ENCODE assay signal across 10 cellular contexts in genomic region chr15:63380828-63381282, GRCh38. TPM values are rescaled to one million over a fixed set of nuclear protein-coding genes. Genes with fewer than 3 reads are reported as not detected.
DNase-seq lines count a peak whose midpoint lies in the region; ATAC-seq and TF ChIP-seq lines count a peak whose summit lies in the region.
"Had no signal": no experiment of that assay in that cellular context is flagged by ENCODE, and none has a peak within 500 bp of the region (broad histone marks: within the 10 kb centered on the region; RNA-seq: fewer than 3 reads in every experiment).

No MANE protein-coding gene starts in this region.

- intact Hi-C loops in A673 (cut with micrococcal nuclease; ENCODE audit: unreplicated experiment), result no loop called here
- intact Hi-C loops in dorsolateral prefrontal cortex (cut with DNase I), result no loop called here
- intact Hi-C loops in naive thymus-derived CD4-positive, alpha-beta T cell (cut with micrococcal nuclease), result no loop called here

- peaks cover 8% of the 10 kb centered on the region for H3K27me3 ChIP-seq in A673 (replicated peaks; ENCODE audit: insufficient read depth, low read depth, low read length, poor library complexity)
- H3K27me3 ChIP-seq in dorsolateral prefrontal cortex, result peaks cover 0 to 21% (median 0%) of the 10 kb centered on the region in 45 donors
- H3K27me3 ChIP-seq in naive thymus-derived CD4-positive, alpha-beta T cell (ENCODE audit: control insufficient read depth in 2 of 2, insufficient read depth in 2 of 2, low read length in 2 of 2), result no peaks in the 10 kb centered on the region
- no peaks in the 10 kb centered on the region for H3K27me3 ChIP-seq in WERI-Rb-1 (ENCODE audit: insufficient read depth, low read depth, severe bottlenecking)

- POLR2A ChIA-PET in A673 (lab: Charles Lee; ENCODE audit: low non-redundant PET), result no interaction called here
- POLR2A ChIA-PET in naive thymus-derived CD4-positive, alpha-beta T cell (lab: Charles Lee), result no interaction called here

- no peak for TF ChIP-seq RAD21 in Ishikawa (IDR thresholded peaks at IDR 0.05; ENCODE audit: low read depth)

- H3K27me3 Mint-ChIP-seq in naive thymus-derived CD4-positive, alpha-beta T cell, result peaks cover 51 to 70% (median 65%) of the 10 kb centered on the region in 5 donors

- CTCF ChIA-PET in A673 (lab: Charles Lee), result no interaction called here
- CTCF ChIA-PET in naive thymus-derived CD4-positive, alpha-beta T cell (lab: Charles Lee), result no interaction called here

- peak overlapping the region in 9 of 10 donors; percentile 34 to 80 (median 72) for H3K4me3 Mint-ChIP-seq in naive thymus-derived CD4-positive, alpha-beta T cell

- peaks cover 0 to 17% (median 12%) of the 10 kb centered on the region in 7 donors for H3K4me1 Mint-ChIP-seq in naive thymus-derived CD4-positive, alpha-beta T cell

- H3K36me3 ChIP-seq in A673 (ENCODE audit: insufficient read depth, low read length, poor library complexity, severe bottlenecking) (no peaks in the 10 kb centered on the region), WERI-Rb-1 (no peaks in the 10 kb centered on the region)
- H3K36me3 ChIP-seq in naive thymus-derived CD4-positive, alpha-beta T cell (ENCODE audit: control insufficient read depth in 2 of 3, insufficient read depth in 3 of 3, low read length in 3 of 3), result no peaks in the 10 kb centered on the region

- peaks cover 0 to 3% (median 0%) of the 10 kb centered on the region in 5 donors for H3K36me3 Mint-ChIP-seq in naive thymus-derived CD4-positive, alpha-beta T cell

- DNase-seq in A673 (ENCODE audit: low spot score) (no peak), dorsolateral prefrontal cortex (no peak), WERI-Rb-1 (no peak), ureter (ENCODE audit: low spot score) (no peak), SIG-M5 treated with dmso at 0.1 percent for 504 hours (lab: John Stamatoyannopoulos, UW; ENCODE audit: unreplicated experiment) (no peak), NAMALWA (ENCODE audit: low spot score) (no peak)
- no peak for DNase-seq in naive thymus-derived CD4-positive, alpha-beta T cell
- DNase-seq: DMS53; stimulated activated CD4-positive, alpha-beta T cell treated with anti-CD3 and anti-CD28 coated beads, Interleukin-2, amount 100 ng/mL, for 48 hours had no signal

- peak overlapping the region; percentile 34 for H3K4me3 ChIP-seq in A673 (ENCODE audit: low read depth, low read length, poor library complexity, severe bottlenecking)
- peak overlapping the region in 58 of 59 donors; percentile 25 to 72 (median 56) for H3K4me3 ChIP-seq in dorsolateral prefrontal cortex
- H3K4me3 ChIP-seq in naive thymus-derived CD4-positive, alpha-beta T cell (ENCODE audit: low read length), result no peak overlapping the region
- no peak overlapping the region for H3K4me3 ChIP-seq in WERI-Rb-1 (ENCODE audit: low read depth, low read length)

- no peak for TF ChIP-seq CTCF in A673 (conservative IDR thresholded peaks at IDR 0.05; ENCODE audit: low read depth, low read length)
- no peak for TF ChIP-seq CTCF in dorsolateral prefrontal cortex (IDR thresholded peaks at IDR 0.05 in 54 of 56, conservative IDR thresholded peaks at IDR 0.05 in 2 of 56; ENCODE audit: low read depth in 1 of 56, partially characterized antibody in 56 of 56)
- TF ChIP-seq CTCF in WERI-Rb-1 (IDR thresholded peaks at IDR 0.05; ENCODE audit: low read depth, low read length), result no peak

- no peaks in the 10 kb centered on the region for H3K9me3 ChIP-seq in A673 (ENCODE audit: low read depth, low read length, poor library complexity, severe bottlenecking)
- H3K9me3 ChIP-seq in naive thymus-derived CD4-positive, alpha-beta T cell (ENCODE audit: control insufficient read depth in 2 of 3, low read length in 3 of 3), result no peaks in the 10 kb centered on the region
- H3K9me3 ChIP-seq in WERI-Rb-1 (ENCODE audit: severe bottlenecking), result no peaks in the 10 kb centered on the region

- peaks cover 0 to 5% (median 0%) of the 10 kb centered on the region in 11 donors for H3K9me3 Mint-ChIP-seq in naive thymus-derived CD4-positive, alpha-beta T cell

- no peak for TF ChIP-seq EP300 in Ishikawa (IDR thresholded peaks at IDR 0.05; ENCODE audit: borderline replicate concordance)

- no peak overlapping the region for H3K27ac Mint-ChIP-seq in naive thymus-derived CD4-positive, alpha-beta T cell

- BruUV-seq in A673 (replicated peaks; lab: Mats Ljungman, UMichigan), result no TSS peak

- ATAC-seq in naive thymus-derived CD4-positive, alpha-beta T cell, result no peak

- no peak overlapping the region for H3K27ac ChIP-seq in A673 (ENCODE audit: low read depth, low read length, poor library complexity, severe bottlenecking)
- H3K27ac ChIP-seq in dorsolateral prefrontal cortex, result no peak overlapping the region
- H3K27ac ChIP-seq in naive thymus-derived CD4-positive, alpha-beta T cell (ENCODE audit: low read depth, low read length), result no peak overlapping the region
- H3K27ac ChIP-seq in WERI-Rb-1, result no peak overlapping the region

- H3K4me1 ChIP-seq in A673 (ENCODE audit: insufficient read depth, low read length, poor library complexity, severe bottlenecking), result peaks cover 10% of the 10 kb centered on the region
- no peaks in the 10 kb centered on the region for H3K4me1 ChIP-seq in naive thymus-derived CD4-positive, alpha-beta T cell (ENCODE audit: control insufficient read depth in 2 of 2, insufficient read depth in 2 of 2, low read length in 2 of 2)

TF ChIP-seq in Ishikawa, 13 proteins besides CTCF, POLR2A, EP300 and RAD21:
- TF ChIP-seq ZBTB7A (IDR thresholded peaks at IDR 0.05; ENCODE audit: low read depth) (0 out of 2 replicates have a peak, but pooled peaks have one; percentile 28), TCF12 (IDR thresholded peaks at IDR 0.05; ENCODE audit: low read depth) (no peak), CREB1 (IDR thresholded peaks at IDR 0.05; ENCODE audit: low read depth) (no peak)
- TF ChIP-seq, protein P1, sequence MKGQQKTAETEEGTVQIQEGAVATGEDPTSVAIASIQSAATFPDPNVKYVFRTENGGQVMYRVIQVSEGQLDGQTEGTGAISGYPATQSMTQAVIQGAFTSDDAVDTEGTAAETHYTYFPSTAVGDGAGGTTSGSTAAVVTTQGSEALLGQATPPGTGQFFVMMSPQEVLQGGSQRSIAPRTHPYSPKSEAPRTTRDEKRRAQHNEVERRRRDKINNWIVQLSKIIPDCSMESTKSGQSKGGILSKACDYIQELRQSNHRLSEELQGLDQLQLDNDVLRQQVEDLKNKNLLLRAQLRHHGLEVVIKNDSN (IDR thresholded peaks at IDR 0.05), result no peak

RNA-seq across cellular contexts. Expression of gene CA12, which starts 0.8 kb away (rescaled TPM):
- total RNA-seq in A673 (2021) (0.68 and 0.97 TPM in 2 replicates), dorsolateral prefrontal cortex (10 to 100 TPM in 4 of 120 experiments, 1 to 10 TPM in 106, under 1 TPM in 10; 0.37 to 18.4 (median 2.5) TPM), ureter (114 TPM)
- total RNA-seq in naive thymus-derived CD4-positive, alpha-beta T cell, result under 1 TPM in 1 of 5 experiments, not detected in 4; 0.02 TPM
- not detected for polyA plus RNA-seq in naive thymus-derived CD4-positive, alpha-beta T cell

Comparison
In these comparisons a context has a peak if more than half of its experiments do, and no peak if none do; other contexts are left out.
1. H3K4me3 ChIP-seq: peak in A673 (single experiment) and dorsolateral prefrontal cortex (58 of 59); none in naive thymus-derived CD4-positive, alpha-beta T cell (single experiment) and WERI-Rb-1 (single experiment).